In genomic region chr19:2290441-2291184, GRCh38 we compare ENCODE assay signal across 1 cellular context.
TF ChIP-seq lines count a peak whose summit lies in the region.

No MANE protein-coding gene starts in this region.

TF ChIP-seq in IMR-90, 13 proteins besides CTCF, POLR2A, EP300 and RAD21:
- TF ChIP-seq MAFK (IDR thresholded peaks at IDR 0.05; ENCODE audit: low read depth, low read length), result no peak
- no peak for TF ChIP-seq CHD1 (IDR thresholded peaks at IDR 0.05; ENCODE audit: low read depth, low read length)
- no peak for TF ChIP-seq MAZ (IDR thresholded peaks at IDR 0.05; ENCODE audit: borderline replicate concordance, low read depth, low read length)
- no peak for TF ChIP-seq MXI1 (IDR thresholded peaks at IDR 0.05; ENCODE audit: borderline replicate concordance, low read depth, low read length)
- no peak for TF ChIP-seq USF2 (IDR thresholded peaks at IDR 0.05; ENCODE audit: low read depth, low read length)
- TF ChIP-seq RFX5 (IDR thresholded peaks at IDR 0.05; ENCODE audit: low read depth, low read length), result no peak
- TF ChIP-seq BHLHE40 (IDR thresholded peaks at IDR 0.05; ENCODE audit: low read depth, low read length), result no peak
- no peak for TF ChIP-seq NFE2L2 (IDR thresholded peaks at IDR 0.05; ENCODE audit: low read depth, low read length)
- TF ChIP-seq RCOR1 (IDR thresholded peaks at IDR 0.05; ENCODE audit: insufficient replicate concordance, low read length), result no peak
- TF ChIP-seq ELK1 (IDR thresholded peaks at IDR 0.05; ENCODE audit: borderline replicate concordance, low read depth, low read length), result no peak
- no peak for TF ChIP-seq FOS (IDR thresholded peaks at IDR 0.05; ENCODE audit: low read depth, low read length)
- no peak for TF ChIP-seq CEBPB (IDR thresholded peaks at IDR 0.05; ENCODE audit: low read depth, low read length)
- TF ChIP-seq SMC3 (IDR thresholded peaks at IDR 0.05; ENCODE audit: low read depth, low read length), result no peak
